1 cellular context compared by ENCODE assay signal in the genomic region with DNA sequence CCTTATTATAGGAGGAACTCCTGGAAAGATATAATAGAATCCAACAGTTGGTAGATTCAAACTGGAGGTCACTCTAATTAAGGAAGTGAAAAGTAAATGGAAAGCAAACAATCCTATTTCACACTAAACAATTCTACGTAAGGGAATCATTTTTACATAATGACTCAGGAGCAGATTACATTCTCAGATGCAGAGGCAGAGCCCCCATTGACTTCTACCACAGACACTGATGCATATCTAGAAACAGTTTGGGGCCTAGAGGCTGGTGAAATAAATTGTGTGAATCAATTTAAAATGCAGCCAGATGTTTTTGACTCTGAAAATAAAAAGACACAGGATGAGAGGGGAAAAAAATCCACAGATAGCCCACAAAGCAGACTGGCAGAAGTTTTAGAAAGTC.
TF ChIP-seq lines count a peak whose summit lies in the region.

No MANE protein-coding gene starts in this region.

TF ChIP-seq in GM23338, 12 proteins besides CTCF, POLR2A, EP300 and RAD21 (continued from another document):
- TF ChIP-seq, protein P1, sequence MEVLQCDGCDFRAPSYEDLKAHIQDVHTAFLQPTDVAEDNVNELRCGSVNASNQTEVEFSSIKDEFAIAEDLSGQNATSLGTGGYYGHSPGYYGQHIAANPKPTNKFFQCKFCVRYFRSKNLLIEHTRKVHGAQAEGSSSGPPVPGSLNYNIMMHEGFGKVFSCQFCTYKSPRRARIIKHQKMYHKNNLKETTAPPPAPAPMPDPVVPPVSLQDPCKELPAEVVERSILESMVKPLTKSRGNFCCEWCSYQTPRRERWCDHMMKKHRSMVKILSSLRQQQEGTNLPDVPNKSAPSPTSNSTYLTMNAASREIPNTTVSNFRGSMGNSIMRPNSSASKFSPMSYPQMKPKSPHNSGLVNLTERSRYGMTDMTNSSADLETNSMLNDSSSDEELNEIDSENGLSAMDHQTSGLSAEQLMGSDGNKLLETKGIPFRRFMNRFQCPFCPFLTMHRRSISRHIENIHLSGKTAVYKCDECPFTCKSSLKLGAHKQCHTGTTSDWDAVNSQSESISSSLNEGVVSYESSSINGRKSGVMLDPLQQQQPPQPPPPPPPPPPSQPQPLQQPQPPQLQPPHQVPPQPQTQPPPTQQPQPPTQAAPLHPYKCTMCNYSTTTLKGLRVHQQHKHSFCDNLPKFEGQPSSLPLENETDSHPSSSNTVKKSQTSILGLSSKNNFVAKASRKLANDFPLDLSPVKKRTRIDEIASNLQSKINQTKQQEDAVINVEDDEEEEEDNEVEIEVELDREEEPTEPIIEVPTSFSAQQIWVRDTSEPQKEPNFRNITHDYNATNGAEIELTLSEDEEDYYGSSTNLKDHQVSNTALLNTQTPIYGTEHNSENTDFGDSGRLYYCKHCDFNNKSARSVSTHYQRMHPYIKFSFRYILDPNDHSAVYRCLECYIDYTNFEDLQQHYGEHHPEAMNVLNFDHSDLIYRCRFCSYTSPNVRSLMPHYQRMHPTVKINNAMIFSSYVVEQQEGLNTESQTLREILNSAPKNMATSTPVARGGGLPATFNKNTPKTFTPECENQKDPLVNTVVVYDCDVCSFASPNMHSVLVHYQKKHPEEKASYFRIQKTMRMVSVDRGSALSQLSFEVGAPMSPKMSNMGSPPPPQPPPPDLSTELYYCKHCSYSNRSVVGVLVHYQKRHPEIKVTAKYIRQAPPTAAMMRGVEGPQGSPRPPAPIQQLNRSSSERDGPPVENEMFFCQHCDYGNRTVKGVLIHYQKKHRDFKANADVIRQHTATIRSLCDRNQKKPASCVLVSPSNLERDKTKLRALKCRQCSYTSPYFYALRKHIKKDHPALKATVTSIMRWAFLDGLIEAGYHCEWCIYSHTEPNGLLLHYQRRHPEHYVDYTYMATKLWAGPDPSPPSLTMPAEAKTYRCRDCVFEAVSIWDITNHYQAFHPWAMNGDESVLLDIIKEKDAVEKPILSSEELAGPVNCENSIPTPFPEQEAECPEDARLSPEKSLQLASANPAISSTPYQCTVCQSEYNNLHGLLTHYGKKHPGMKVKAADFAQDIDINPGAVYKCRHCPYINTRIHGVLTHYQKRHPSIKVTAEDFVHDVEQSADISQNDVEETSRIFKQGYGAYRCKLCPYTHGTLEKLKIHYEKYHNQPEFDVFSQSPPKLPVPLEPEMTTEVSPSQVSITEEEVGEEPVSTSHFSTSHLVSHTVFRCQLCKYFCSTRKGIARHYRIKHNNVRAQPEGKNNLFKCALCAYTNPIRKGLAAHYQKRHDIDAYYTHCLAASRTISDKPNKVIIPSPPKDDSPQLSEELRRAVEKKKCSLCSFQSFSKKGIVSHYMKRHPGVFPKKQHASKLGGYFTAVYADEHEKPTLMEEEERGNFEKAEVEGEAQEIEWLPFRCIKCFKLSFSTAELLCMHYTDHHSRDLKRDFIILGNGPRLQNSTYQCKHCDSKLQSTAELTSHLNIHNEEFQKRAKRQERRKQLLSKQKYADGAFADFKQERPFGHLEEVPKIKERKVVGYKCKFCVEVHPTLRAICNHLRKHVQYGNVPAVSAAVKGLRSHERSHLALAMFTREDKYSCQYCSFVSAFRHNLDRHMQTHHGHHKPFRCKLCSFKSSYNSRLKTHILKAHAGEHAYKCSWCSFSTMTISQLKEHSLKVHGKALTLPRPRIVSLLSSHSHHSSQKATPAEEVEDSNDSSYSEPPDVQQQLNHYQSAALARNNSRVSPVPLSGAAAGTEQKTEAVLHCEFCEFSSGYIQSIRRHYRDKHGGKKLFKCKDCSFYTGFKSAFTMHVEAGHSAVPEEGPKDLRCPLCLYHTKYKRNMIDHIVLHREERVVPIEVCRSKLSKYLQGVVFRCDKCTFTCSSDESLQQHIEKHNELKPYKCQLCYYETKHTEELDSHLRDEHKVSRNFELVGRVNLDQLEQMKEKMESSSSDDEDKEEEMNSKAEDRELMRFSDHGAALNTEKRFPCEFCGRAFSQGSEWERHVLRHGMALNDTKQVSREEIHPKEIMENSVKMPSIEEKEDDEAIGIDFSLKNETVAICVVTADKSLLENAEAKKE (CRISPR knock-in tag; IDR thresholded peaks at IDR 0.05), result no peak
- TF ChIP-seq CREB1 (CRISPR knock-in tag; IDR thresholded peaks at IDR 0.05; ENCODE audit: low read depth) (no peak), ZNF331 (CRISPR knock-in tag; IDR thresholded peaks at IDR 0.05; ENCODE audit: low read depth) (no peak)
